ENCODE assay signal across 20 cellular contexts in the genomic region with DNA sequence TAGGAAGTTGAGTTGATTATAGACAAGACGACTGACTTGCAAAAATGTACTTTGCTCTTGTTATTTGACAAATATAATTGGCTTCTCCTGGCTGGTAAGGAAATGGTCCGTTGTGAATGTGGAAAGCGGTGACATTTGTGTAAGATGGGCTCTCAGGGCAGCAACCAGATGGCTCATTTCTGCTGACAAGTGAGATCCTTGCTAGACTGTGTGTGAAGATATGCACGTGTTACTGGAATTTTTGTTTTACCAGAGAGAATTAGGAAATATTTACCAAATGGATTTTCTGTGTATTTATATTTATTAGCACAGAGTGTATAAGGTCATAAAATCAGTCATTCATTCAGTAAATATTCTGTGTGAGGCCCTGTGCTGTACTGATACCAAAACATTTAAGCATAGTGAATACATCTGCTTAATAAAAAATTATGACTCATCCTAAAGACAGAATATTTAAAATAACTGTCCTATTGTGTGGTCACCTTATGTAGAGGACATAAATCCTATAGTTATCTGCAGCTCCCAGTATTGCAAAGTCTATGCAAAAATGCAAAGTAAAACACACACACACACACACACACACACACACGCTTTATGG.
DNase-seq lines count a peak whose midpoint lies in the region; ATAC-seq, FAIRE-seq and TF ChIP-seq lines count a peak whose summit lies in the region.
"Had no signal": no experiment of that assay in that cellular context is flagged by ENCODE, and none has a peak within 500 bp of the region (broad histone marks: within the 10 kb centered on the region; RNA-seq: fewer than 3 reads in every experiment).

No MANE protein-coding gene starts in this region.

- H3K27me3 Mint-ChIP-seq in GM23338 (ENCODE audit: insufficient read depth, low read depth, poor library complexity) (peaks cover 2% of the 10 kb centered on the region), neural crest cell (ENCODE audit: low read depth) (no peaks in the 10 kb centered on the region)

- no peaks in the 10 kb centered on the region for H3K27me3 ChIP-seq in GM23338 (ENCODE audit: insufficient read depth)
- H3K27me3 ChIP-seq in esophagus muscularis mucosa: no peaks in the 10 kb centered on the region
- H3K27me3 ChIP-seq in MM.1S (replicated peaks; ENCODE audit: insufficient read depth, low read length): no peaks in the 10 kb centered on the region
- H3K27me3 ChIP-seq: thyroid gland had no signal

- TF ChIP-seq EP300 in esophagus muscularis mucosa (IDR thresholded peaks at IDR 0.05): no peak

- H3K79me2 ChIP-seq in GM23338 (replicated peaks; ENCODE audit: insufficient read depth) (no peaks in the 10 kb centered on the region), MM.1S (ENCODE audit: low read length) (no peaks in the 10 kb centered on the region)

- DNase-seq in GM23338 (ENCODE audit: low spot score) (no peak), NCI-H69 (lab: John Stamatoyannopoulos, UW) (peak; percentile 24), esophagus muscularis mucosa (ENCODE audit: extremely low spot score) (no peak), neural crest cell (ENCODE audit: low read depth, low spot score) (no peak), kidney (no peak), MM.1S (no peak)
- DNase-seq: activated effector memory CD4-positive, alpha-beta T cell treated with anti-CD3 and anti-CD28 coated beads, Interleukin-2, amount 50 U/mL, for 16 hours; cortex of kidney; DMS53; KG1; NCI-H345; retina; stimulated activated CD4-positive, alpha-beta T cell treated with anti-CD3 and anti-CD28 coated beads, Interleukin-1b, Interleukin-23, amount 100 ng/mL, for 48 hours; SW 1271; thyroid gland; WERI-Rb-1 had no signal

- no peak for FAIRE-seq in kidney (lab: Jason Lieb, UNC)

- H3K9ac ChIP-seq in kidney (ENCODE audit: low read length in 2 of 2): no peak overlapping the region
- H3K9ac ChIP-seq in MM.1S (ENCODE audit: low read length): no peak overlapping the region

- H3K9me3 Mint-ChIP-seq in GM23338 (no peaks in the 10 kb centered on the region), neural crest cell (no peaks in the 10 kb centered on the region)

- WGBS in esophagus muscularis mucosa: 21% methylated on average over 5 of the region's 5 CpGs

- no peaks in the 10 kb centered on the region for H3K4me1 ChIP-seq in GM23338 (ENCODE audit: insufficient read depth)
- peaks cover 12 to 30% (median 19%) of the 10 kb centered on the region in 4 donors for H3K4me1 ChIP-seq in esophagus muscularis mucosa
- H3K4me1 ChIP-seq in kidney (ENCODE audit: control insufficient read depth in 1 of 2, insufficient read depth in 1 of 2, low read depth in 1 of 2, low read length in 2 of 2): peaks cover 0 to 2% of the 10 kb centered on the region in 2 donors
- H3K4me1 ChIP-seq in MM.1S (ENCODE audit: low read length): peaks cover 10% of the 10 kb centered on the region
- H3K4me1 ChIP-seq: thyroid gland had no signal

- TF ChIP-seq CTCF in GM23338 (conservative IDR thresholded peaks at IDR 0.05; ENCODE audit: low read depth in 2 of 2) (no peak), esophagus muscularis mucosa (IDR thresholded peaks at IDR 0.05) (no peak), neural crest cell (conservative IDR thresholded peaks at IDR 0.05) (no peak), kidney (IDR thresholded peaks at IDR 0.05; ENCODE audit: borderline replicate concordance, extremely low read depth, insufficient read depth) (no peak), MM.1S (IDR thresholded peaks at IDR 0.05; ENCODE audit: low read length) (no peak)

- TF ChIP-seq POLR2A in esophagus muscularis mucosa (IDR thresholded peaks at IDR 0.05; ENCODE audit: low read depth): no peak

- H3K4me1 Mint-ChIP-seq in GM23338: peaks cover 10% of the 10 kb centered on the region
- H3K4me1 Mint-ChIP-seq in neural crest cell: peaks cover 53% of the 10 kb centered on the region

- no peaks in the 10 kb centered on the region for H4K20me1 ChIP-seq in GM23338 (replicated peaks; ENCODE audit: insufficient read depth)
- H4K20me1 ChIP-seq in MM.1S (ENCODE audit: insufficient read depth, low read length): no peaks in the 10 kb centered on the region

- 0 out of 2 replicates have a peak overlapping the region, but pooled peaks have one; percentile 27 for H3K27ac Mint-ChIP-seq in GM23338
- H3K27ac Mint-ChIP-seq in neural crest cell (ENCODE audit: unreplicated experiment): peak overlapping the region; percentile 32

- no peaks in the 10 kb centered on the region for H3F3A ChIP-seq in GM23338 (replicated peaks; ENCODE audit: low read depth)
- peaks cover 4% of the 10 kb centered on the region for H3F3A ChIP-seq in MM.1S (ENCODE audit: insufficient read depth, low read length)

- intact Hi-C loops in esophagus muscularis mucosa (cut with DNase I) (no loop called here), kidney (cut with DNase I) (no loop called here)

- H3K27ac ChIP-seq in GM23338 (ENCODE audit: low read depth) (no peak overlapping the region), esophagus muscularis mucosa (replicated peaks in 1 of 4) (peak overlapping the region; percentile 51 to 67 (median 61)), kidney (ENCODE audit: low read depth in 2 of 2, low read length in 2 of 2) (no peak overlapping the region), MM.1S (ENCODE audit: low read length) (no peak overlapping the region)
- H3K27ac ChIP-seq: C4-2B, epithelial cell of prostate, HL-60, thyroid gland, WERI-Rb-1 had no signal

- H3K36me3 ChIP-seq in GM23338 (ENCODE audit: insufficient read depth) (no peaks in the 10 kb centered on the region), esophagus muscularis mucosa (no peaks in the 10 kb centered on the region), kidney (ENCODE audit: control insufficient read depth in 1 of 2, insufficient read depth in 2 of 2, low read length in 2 of 2) (no peaks in the 10 kb centered on the region), MM.1S (replicated peaks; ENCODE audit: insufficient read depth, low read length) (no peaks in the 10 kb centered on the region)
- H3K36me3 ChIP-seq: thyroid gland, WERI-Rb-1 had no signal

- ATAC-seq in GM23338 (no peak), HG03469 (IDR thresholded peaks at IDR 0.05; ENCODE audit: unreplicated experiment) (no peak)

- H3K4me3 Mint-ChIP-seq in GM23338: no peak overlapping the region
- H3K4me3 Mint-ChIP-seq in neural crest cell: peak overlapping the region; percentile 68

- H3K9me3 ChIP-seq in esophagus muscularis mucosa (no peaks in the 10 kb centered on the region), kidney (ENCODE audit: control insufficient read depth in 1 of 2, low read length in 2 of 2) (no peaks in the 10 kb centered on the region), MM.1S (replicated peaks; ENCODE audit: insufficient read depth, low read length) (no peaks in the 10 kb centered on the region)
- H3K9me3 ChIP-seq: thyroid gland had no signal

- H2AFZ ChIP-seq in GM23338 (no peak overlapping the region), MM.1S (ENCODE audit: low read length) (no peak overlapping the region)

- H3K36me3 Mint-ChIP-seq in GM23338 (ENCODE audit: low read depth): no peaks in the 10 kb centered on the region
- H3K36me3 Mint-ChIP-seq in neural crest cell (ENCODE audit: low read depth): no peaks in the 10 kb centered on the region

- no peaks in the 10 kb centered on the region for H3K9me2 ChIP-seq in GM23338 (ENCODE audit: insufficient read depth)
- H3K9me2 ChIP-seq in MM.1S (replicated peaks; ENCODE audit: insufficient read depth, low read length): no peaks in the 10 kb centered on the region

- H3K4me3 ChIP-seq in GM23338 (no peak overlapping the region), esophagus muscularis mucosa (no peak overlapping the region), kidney (ENCODE audit: low read length in 2 of 2) (no peak overlapping the region), MM.1S (ENCODE audit: low read length) (no peak overlapping the region)
- H3K4me3 ChIP-seq: thyroid gland had no signal

- H3K4me2 ChIP-seq in GM23338 (no peak overlapping the region), MM.1S (ENCODE audit: low read depth, low read length) (no peak overlapping the region)

TF ChIP-seq in GM23338, 12 proteins besides CTCF, POLR2A, EP300 and RAD21 (continues in another document):
- TF ChIP-seq, protein P1, sequence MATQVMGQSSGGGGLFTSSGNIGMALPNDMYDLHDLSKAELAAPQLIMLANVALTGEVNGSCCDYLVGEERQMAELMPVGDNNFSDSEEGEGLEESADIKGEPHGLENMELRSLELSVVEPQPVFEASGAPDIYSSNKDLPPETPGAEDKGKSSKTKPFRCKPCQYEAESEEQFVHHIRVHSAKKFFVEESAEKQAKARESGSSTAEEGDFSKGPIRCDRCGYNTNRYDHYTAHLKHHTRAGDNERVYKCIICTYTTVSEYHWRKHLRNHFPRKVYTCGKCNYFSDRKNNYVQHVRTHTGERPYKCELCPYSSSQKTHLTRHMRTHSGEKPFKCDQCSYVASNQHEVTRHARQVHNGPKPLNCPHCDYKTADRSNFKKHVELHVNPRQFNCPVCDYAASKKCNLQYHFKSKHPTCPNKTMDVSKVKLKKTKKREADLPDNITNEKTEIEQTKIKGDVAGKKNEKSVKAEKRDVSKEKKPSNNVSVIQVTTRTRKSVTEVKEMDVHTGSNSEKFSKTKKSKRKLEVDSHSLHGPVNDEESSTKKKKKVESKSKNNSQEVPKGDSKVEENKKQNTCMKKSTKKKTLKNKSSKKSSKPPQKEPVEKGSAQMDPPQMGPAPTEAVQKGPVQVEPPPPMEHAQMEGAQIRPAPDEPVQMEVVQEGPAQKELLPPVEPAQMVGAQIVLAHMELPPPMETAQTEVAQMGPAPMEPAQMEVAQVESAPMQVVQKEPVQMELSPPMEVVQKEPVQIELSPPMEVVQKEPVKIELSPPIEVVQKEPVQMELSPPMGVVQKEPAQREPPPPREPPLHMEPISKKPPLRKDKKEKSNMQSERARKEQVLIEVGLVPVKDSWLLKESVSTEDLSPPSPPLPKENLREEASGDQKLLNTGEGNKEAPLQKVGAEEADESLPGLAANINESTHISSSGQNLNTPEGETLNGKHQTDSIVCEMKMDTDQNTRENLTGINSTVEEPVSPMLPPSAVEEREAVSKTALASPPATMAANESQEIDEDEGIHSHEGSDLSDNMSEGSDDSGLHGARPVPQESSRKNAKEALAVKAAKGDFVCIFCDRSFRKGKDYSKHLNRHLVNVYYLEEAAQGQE (IDR thresholded peaks at IDR 0.05; ENCODE audit: unreplicated experiment): no peak
- no peak for TF ChIP-seq POLR2AphosphoS5 (IDR thresholded peaks at IDR 0.05; ENCODE audit: low read depth)

Comparison
In these comparisons a context has a peak if more than half of its experiments do, and no peak if none do; other contexts are left out.
1. H3K27ac ChIP-seq: peak in esophagus muscularis mucosa (4 of 4); none in GM23338 (single experiment), kidney (0 of 2) and MM.1S (single experiment).